Comparison of ENCODE assay signal across 8 cellular contexts in the genomic region with DNA sequence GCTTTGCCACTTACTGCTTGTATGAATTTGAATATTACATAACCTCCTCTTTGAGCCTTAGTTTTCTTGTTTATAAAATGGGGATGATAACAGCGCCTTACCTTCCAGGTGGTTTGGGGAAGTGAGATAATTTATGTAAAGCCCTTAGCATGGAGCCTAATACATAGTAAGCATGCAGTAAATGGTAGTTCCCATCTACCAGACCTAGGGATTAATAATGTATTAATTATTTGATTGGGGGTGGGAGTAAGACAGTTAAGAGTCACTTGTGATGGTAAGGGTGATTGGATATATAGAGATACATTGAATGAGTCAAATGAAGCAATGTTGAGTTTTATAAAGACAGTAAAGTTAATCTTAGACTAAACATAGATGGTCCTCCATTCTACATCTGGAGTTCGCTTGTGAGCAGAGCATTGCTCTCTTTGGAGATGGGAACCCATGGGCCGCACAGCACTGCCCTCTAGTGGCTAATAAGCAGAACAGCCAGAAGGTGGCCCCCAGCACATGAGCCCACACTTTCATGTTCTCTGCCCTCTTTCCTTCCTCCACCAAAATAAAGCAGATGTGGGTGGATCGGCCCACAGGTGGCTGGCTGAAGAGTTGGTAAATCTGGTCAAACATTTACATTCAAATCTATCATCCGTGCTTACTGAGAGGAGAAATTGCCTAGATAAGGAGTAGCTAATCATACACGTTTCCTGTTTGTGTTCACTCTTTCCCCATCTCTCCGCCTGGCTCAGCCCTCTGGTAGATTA. TPM values are rescaled to one million over a fixed set of nuclear protein-coding genes. Genes with fewer than 3 reads are reported as not detected.
DNase-seq lines count a peak whose midpoint lies in the region; ATAC-seq and TF ChIP-seq lines count a peak whose summit lies in the region.

No MANE protein-coding gene starts in this region.

- no peaks in the 10 kb centered on the region for H3K9me3 ChIP-seq in CD4-positive, CD25-positive, alpha-beta regulatory T cell (ENCODE audit: control insufficient read depth in 2 of 2, low read length in 2 of 2)
- H3K9me3 ChIP-seq in IMR-90 (ENCODE audit: control insufficient read depth, insufficient read depth, low read length) = no peaks in the 10 kb centered on the region
- no peaks in the 10 kb centered on the region for H3K9me3 ChIP-seq in Panc1 (ENCODE audit: control insufficient read depth, insufficient read depth, low read depth, low read length)
- H3K9me3 ChIP-seq in tibial nerve = no peaks in the 10 kb centered on the region

- peaks cover 11% of the 10 kb centered on the region for H3K9me1 ChIP-seq in IMR-90 (ENCODE audit: insufficient read depth, low read length)

- TF ChIP-seq POLR2A in IMR-90 (IDR thresholded peaks at IDR 0.05; ENCODE audit: low read depth, low read length) (0 out of 2 replicates have a peak, but pooled peaks have one; percentile 31), tibial nerve (IDR thresholded peaks at IDR 0.05) (no peak)

- TF ChIP-seq CTCF in IMR-90 (conservative IDR thresholded peaks at IDR 0.05; ENCODE audit: low read depth, low read length) (peak; percentile 96), Panc1 (IDR thresholded peaks at IDR 0.05) (peak; percentile 98), fibroblast of pulmonary artery (IDR thresholded peaks at IDR 0.05; ENCODE audit: low read length, missing control alignments) (peak; percentile 98), tibial nerve (IDR thresholded peaks at IDR 0.05) (peak; percentile 89 to 97 (median 93))

- H3K9me3 Mint-ChIP-seq in CD4-positive, CD25-positive, alpha-beta regulatory T cell = no peaks in the 10 kb centered on the region
- H3K9me3 Mint-ChIP-seq in activated T-cell treated with anti-CD3 and anti-CD28 coated beads, Interleukin-2, amount 50 U/mL, for 4 hours = no peaks in the 10 kb centered on the region

- POLR2A ChIA-PET in IMR-90 (lab: Charles Lee; ENCODE audit: unreplicated experiment) = no interaction called here
- POLR2A ChIA-PET in Panc1 (lab: Charles Lee) = no interaction called here

- peak; percentile 48 to 74 (median 67) for DNase-seq in CD4-positive, CD25-positive, alpha-beta regulatory T cell
- peak; percentile 63 for DNase-seq in IMR-90
- DNase-seq in Panc1 (ENCODE audit: low read depth, low spot score) = peak; percentile 57
- peak; percentile 61 for DNase-seq in activated T-cell treated with anti-CD3 and anti-CD28 coated beads, Interleukin-2, amount 50 U/mL, for 4 hours
- DNase-seq in fibroblast of pulmonary artery (ENCODE audit: low read depth) = peak; percentile 81
- peak in 40 of 56 donors; percentile 8 to 77 (median 39) for DNase-seq in nucleus accumbens (lab: John Stamatoyannopoulos, UW)
- peak; percentile 51 to 55 for DNase-seq in tibial nerve (ENCODE audit: low spot score in 2 of 2)

- intact Hi-C loops in IMR-90 (cut with micrococcal nuclease) = loop anchor here (1.0 to 5.0 kb wide), 4 partner anchors 57 to 559 kb away; no protein-coding TSS in a partner anchor
- intact Hi-C loops in Panc1 (cut with micrococcal nuclease; ENCODE audit: unreplicated experiment) = loop anchor here (5.0 kb wide), 1 partner anchor 83 kb away; no protein-coding TSS in a partner anchor

- H3K4me3 ChIP-seq in CD4-positive, CD25-positive, alpha-beta regulatory T cell (ENCODE audit: low read depth, low read length) = peak overlapping the region; percentile 52
- H3K4me3 ChIP-seq in IMR-90 (ENCODE audit: insufficient read depth, low read depth, low read length) (no peak overlapping the region), Panc1 (ENCODE audit: low read depth in 2 of 2, low read length in 2 of 2) (no peak overlapping the region), fibroblast of pulmonary artery (replicated peaks; ENCODE audit: low read depth, low read length) (no peak overlapping the region), tibial nerve (no peak overlapping the region)

- H2BK20ac ChIP-seq in IMR-90 (ENCODE audit: low read depth, low read length) = no peak overlapping the region

- H4K91ac ChIP-seq in IMR-90 (ENCODE audit: insufficient read depth, low read depth, low read length) = 0 out of 2 replicates have a peak overlapping the region, but pooled peaks have one; percentile 24

- peak overlapping the region; percentile 38; the same call in 1 of the 2 replicates for H3K14ac ChIP-seq in IMR-90 (replicated peaks; ENCODE audit: low read depth, low read length)

- dilution Hi-C loops in IMR-90 (cut with HindIII; ENCODE audit: low sequenced_read_pairs, unreplicated experiment) = no loop called here

- H3K56ac ChIP-seq in IMR-90 (ENCODE audit: extremely low read depth, insufficient read depth, low read length) = no peak overlapping the region

- H3K27me3 Mint-ChIP-seq in CD4-positive, CD25-positive, alpha-beta regulatory T cell = no peaks in the 10 kb centered on the region
- no peaks in the 10 kb centered on the region for H3K27me3 Mint-ChIP-seq in activated T-cell treated with anti-CD3 and anti-CD28 coated beads, Interleukin-2, amount 50 U/mL, for 4 hours (ENCODE audit: low read depth)

- no peak overlapping the region for H2BK15ac ChIP-seq in IMR-90 (ENCODE audit: low read depth, low read length)

- no peak overlapping the region; the same call in 1 of the 2 replicates for H3K4ac ChIP-seq in IMR-90 (ENCODE audit: low read depth, low read length)

- peaks cover 7 to 50% of the 10 kb centered on the region in 2 experiments; a peak in 3 of 4 replicates for H3K79me1 ChIP-seq in IMR-90 (ENCODE audit: low read depth in 1 of 2, low read length in 2 of 2)

- peaks cover 36% of the 10 kb centered on the region for H3K36me3 Mint-ChIP-seq in CD4-positive, CD25-positive, alpha-beta regulatory T cell
- peaks cover 43% of the 10 kb centered on the region for H3K36me3 Mint-ChIP-seq in activated T-cell treated with anti-CD3 and anti-CD28 coated beads, Interleukin-2, amount 50 U/mL, for 4 hours (ENCODE audit: insufficient read depth)

- H3K9ac ChIP-seq in IMR-90 (ENCODE audit: low read depth, low read length) = no peak overlapping the region

- peak overlapping the region; percentile 73; the same call in 1 of the 2 replicates for H2AK5ac ChIP-seq in IMR-90 (ENCODE audit: low read depth, low read length)

- no peak overlapping the region for H2BK120ac ChIP-seq in IMR-90 (ENCODE audit: low read depth, low read length)

- H4K5ac ChIP-seq in IMR-90 (ENCODE audit: low read depth, low read length) = no peak overlapping the region

- no peak overlapping the region for H2BK5ac ChIP-seq in IMR-90 (ENCODE audit: low read depth, low read length, poor library complexity, severe bottlenecking)

- no peak overlapping the region for H3K27ac ChIP-seq in CD4-positive, CD25-positive, alpha-beta regulatory T cell (ENCODE audit: insufficient read depth, low read length, poor library complexity, severe bottlenecking)
- H3K27ac ChIP-seq in IMR-90 (ENCODE audit: insufficient read depth, low read length) = no peak overlapping the region
- no peak overlapping the region for H3K27ac ChIP-seq in Panc1 (ENCODE audit: low read length)
- no peak overlapping the region for H3K27ac ChIP-seq in tibial nerve

- no peak overlapping the region for H3K23ac ChIP-seq in IMR-90 (ENCODE audit: low read depth, low read length)

- H3K27me3 ChIP-seq in CD4-positive, CD25-positive, alpha-beta regulatory T cell (ENCODE audit: control insufficient read depth, insufficient read depth, low read length) = no peaks in the 10 kb centered on the region
- H3K27me3 ChIP-seq in IMR-90 (ENCODE audit: control insufficient read depth, insufficient read depth, low read length) = no peaks in the 10 kb centered on the region
- H3K27me3 ChIP-seq in Panc1 (ENCODE audit: control insufficient read depth, insufficient read depth, low read length) = no peaks in the 10 kb centered on the region
- no peaks in the 10 kb centered on the region for H3K27me3 ChIP-seq in tibial nerve

- TF ChIP-seq RAD21 in IMR-90 (IDR thresholded peaks at IDR 0.05; ENCODE audit: low read length) = peak; percentile 97

- BruUV-seq in IMR-90 (replicated peaks; lab: Mats Ljungman, UMichigan) (no TSS peak), Panc1 (replicated peaks; lab: Mats Ljungman, UMichigan) (no TSS peak)

- no peaks in the 10 kb centered on the region for H4K20me1 ChIP-seq in IMR-90 (ENCODE audit: insufficient read depth, low read length)

- peak in 1 of 2 donors; percentile 39 for TF ChIP-seq EP300 in tibial nerve (IDR thresholded peaks at IDR 0.05)

- CTCF ChIA-PET in IMR-90 (lab: Yijun Ruan, JAX) = interaction anchor here (1.5 to 2.5 kb wide), 3 partner anchors 9 to 86 kb away, joined by 3 to 10 read pairs (median 8); no protein-coding TSS in a partner anchor
- CTCF ChIA-PET in Panc1 (lab: Charles Lee) = no interaction called here

- in situ Hi-C loops in IMR-90 (cut with MboI; ENCODE audit: low sequenced_read_pairs) (no loop called here), Panc1 (cut with HindIII; ENCODE audit: low pct_unique_long_range_greater_than_20kb, low sequenced_read_pairs) (no loop called here)

- H3K27ac Mint-ChIP-seq in CD4-positive, CD25-positive, alpha-beta regulatory T cell = peak overlapping the region in 2 of 3 donors; percentile 65

- H3K4me3 Mint-ChIP-seq in CD4-positive, CD25-positive, alpha-beta regulatory T cell = no peak overlapping the region
- H3K4me3 Mint-ChIP-seq in activated T-cell treated with anti-CD3 and anti-CD28 coated beads, Interleukin-2, amount 50 U/mL, for 4 hours = no peak overlapping the region

- H3K4me1 Mint-ChIP-seq in CD4-positive, CD25-positive, alpha-beta regulatory T cell = peaks cover 8 to 20% (median 16%) of the 10 kb centered on the region in 4 donors
- H3K4me1 Mint-ChIP-seq in activated T-cell treated with anti-CD3 and anti-CD28 coated beads, Interleukin-2, amount 50 U/mL, for 4 hours (ENCODE audit: low read depth) = peaks cover 25% of the 10 kb centered on the region

- no peak overlapping the region for H2AFZ ChIP-seq in IMR-90 (replicated peaks; ENCODE audit: low read length, poor library complexity)

- WGBS in IMR-90 (ENCODE audit: extremely low coverage in 2 of 2, insufficient read length in 1 of 2), 2 experiments = 100% methylated on average over 1 of the region's 7 CpGs; no CpG with 5 or more reads in 1 of the 2 experiments
- WGBS in tibial nerve, 2 donors = 40 to 45% methylated on average over 7 of the region's 7 CpGs

- H2AK9ac ChIP-seq in IMR-90 (replicated peaks; ENCODE audit: low read depth, low read length, poor library complexity) = peak overlapping the region; percentile 84

- no peak overlapping the region for H3K4me2 ChIP-seq in IMR-90 (ENCODE audit: low read depth, low read length)

- peaks cover 5% of the 10 kb centered on the region for H3K4me1 ChIP-seq in CD4-positive, CD25-positive, alpha-beta regulatory T cell (ENCODE audit: control insufficient read depth, insufficient read depth, low read length, poor library complexity, severe bottlenecking)
- H3K4me1 ChIP-seq in IMR-90 (ENCODE audit: control insufficient read depth, insufficient read depth, low read length) (peaks cover 8% of the 10 kb centered on the region), Panc1 (ENCODE audit: control insufficient read depth, insufficient read depth, low read length) (no peaks in the 10 kb centered on the region), tibial nerve (peaks cover 0 to 5% (median 0%) of the 10 kb centered on the region in 4 donors)

- ATAC-seq in CD4-positive, CD25-positive, alpha-beta regulatory T cell (ENCODE audit: low read depth in 2 of 2) = peak; percentile 91 to 95
- ATAC-seq in GM19438 (IDR thresholded peaks at IDR 0.05; ENCODE audit: low read depth, unreplicated experiment) = peak; percentile 77
- ATAC-seq in IMR-90 (ENCODE audit: low read depth) = peak; percentile 98
- ATAC-seq in Panc1 = peak; percentile 97
- peak; percentile 94 to 97 for ATAC-seq in activated T-cell treated with anti-CD3 and anti-CD28 coated beads, Interleukin-2, amount 50 U/mL, for 4 hours

- H4K8ac ChIP-seq in IMR-90 (ENCODE audit: low read depth in 2 of 2, low read length in 2 of 2) = peak overlapping the region in 1 of 2 experiments; percentile 10; a peak in 1 of 4 replicates

- H3K18ac ChIP-seq in IMR-90 (ENCODE audit: low read depth, low read length) = no peak overlapping the region

- peaks cover 17% of the 10 kb centered on the region for H3K36me3 ChIP-seq in CD4-positive, CD25-positive, alpha-beta regulatory T cell (ENCODE audit: control insufficient read depth, insufficient read depth, low read length)
- H3K36me3 ChIP-seq in IMR-90 (ENCODE audit: control insufficient read depth, insufficient read depth, low read length) (peaks cover 52% of the 10 kb centered on the region), Panc1 (ENCODE audit: control insufficient read depth, insufficient read depth, low read length) (peaks cover 7% of the 10 kb centered on the region), tibial nerve (peaks cover 2 to 79% (median 6%) of the 10 kb centered on the region in 3 donors)

RNA-seq across cellular contexts. Expression of gene TAMALIN, which starts 26.5 kb away (rescaled TPM):
- total RNA-seq in CD4-positive, CD25-positive, alpha-beta regulatory T cell = 253 TPM
- polyA plus RNA-seq in CD4-positive, CD25-positive, alpha-beta regulatory T cell = 1 to 10 TPM in 2 of 4 donors, under 1 TPM in 2; 0.37 to 4.3 (median 0.91) TPM
- total RNA-seq in IMR-90 (2012; rRNA removed) (2.5 and 2.7 TPM in 2 replicates), Panc1 (2021; ENCODE audit: unreplicated experiment) (0.82 TPM), tibial nerve (10 to 100 TPM; 30.6 to 54.0 (median 37.8) TPM)
- polyA plus RNA-seq in IMR-90 (2012; rRNA removed) = 5.3 and 5.9 TPM in 2 replicates
- polyA plus RNA-seq in IMR-90 (2012; cell fraction: cytosol; rRNA removed) = 6.4 and 9.7 TPM in 2 replicates
- polyA plus RNA-seq in IMR-90 (2012; cell fraction: nucleus; rRNA removed; ENCODE audit: low replicate concordance) = 20.2 and 22.8 TPM in 2 replicates
- 0.59 TPM for polyA plus RNA-seq in Panc1 (2012; ENCODE audit: insufficient read length)
- total RNA-seq in activated T-cell treated with anti-CD3 and anti-CD28 coated beads, Interleukin-2, amount 50 U/mL, for 4 hours = 10 to 100 TPM; 13.5 to 16.5 (median 15.3) TPM

RNA-seq across cellular contexts. Expression of gene ACVR1B, which starts 28.7 kb away (rescaled TPM):
- total RNA-seq in CD4-positive, CD25-positive, alpha-beta regulatory T cell = 6.5 TPM
- polyA plus RNA-seq in CD4-positive, CD25-positive, alpha-beta regulatory T cell = 1 to 10 TPM in 3 of 4 donors, under 1 TPM in 1; 0.47 to 2.3 (median 1.2) TPM
- total RNA-seq in IMR-90 (2012; rRNA removed) = 5.7 and 5.8 TPM in 2 replicates
- 12.1 and 13.6 TPM in 2 replicates for polyA plus RNA-seq in IMR-90 (2012; rRNA removed)
- 9.7 and 10.3 TPM in 2 replicates for polyA plus RNA-seq in IMR-90 (2012; cell fraction: cytosol; rRNA removed)
- 10.9 and 17.0 TPM in 2 replicates for polyA plus RNA-seq in IMR-90 (2012; cell fraction: nucleus; rRNA removed; ENCODE audit: low replicate concordance)
- total RNA-seq in Panc1 (2021; ENCODE audit: unreplicated experiment) = 23.0 TPM
- 20.1 TPM for polyA plus RNA-seq in Panc1 (2012; ENCODE audit: insufficient read length)
- 10 to 100 TPM in 2 of 3 donors, 1 to 10 TPM in 1; 9.8 to 13.3 (median 11.6) TPM for total RNA-seq in activated T-cell treated with anti-CD3 and anti-CD28 coated beads, Interleukin-2, amount 50 U/mL, for 4 hours
- 10 to 100 TPM; 11.6 to 19.8 (median 17.1) TPM for total RNA-seq in tibial nerve
